In genomic region chr4:1169691-1170096, GRCh38 we compare ENCODE assay signal across 29 cellular contexts. TPM values are rescaled to one million over a fixed set of nuclear protein-coding genes. Genes with fewer than 3 reads are reported as not detected.
DNase-seq lines count a peak whose midpoint lies in the region; TF ChIP-seq lines count a peak whose summit lies in the region.
"Had no signal": no experiment of that assay in that cellular context is flagged by ENCODE, and none has a peak within 500 bp of the region (broad histone marks: within the 10 kb centered on the region; RNA-seq: fewer than 3 reads in every experiment).

No MANE protein-coding gene starts in this region.

- peaks cover 4% of the 10 kb centered on the region for H3K4me1 Mint-ChIP-seq in endodermal cell
- H3K4me1 Mint-ChIP-seq in activated T-helper 1 cell treated with anti-CD3 and anti-CD28 coated beads, Interleukin-12 subunit alpha, Interleukin-12 subunit beta, Interleukin-2, Interleukin-4 antibody, amounts not matched to agents 30 ng/mL and 10 ng/mL and 1 ng/mL, durations not matched to agents 14 hours and 24 hours and 36 hours (ENCODE audit: low read depth) = peaks cover 7% of the 10 kb centered on the region

- H3K27me3 ChIP-seq in endodermal cell (ENCODE audit: control insufficient read depth, insufficient read depth, low read length, poor library complexity, severe bottlenecking) (peaks cover 74% of the 10 kb centered on the region), mesenchymal stem cell (ENCODE audit: control insufficient read depth in 1 of 2, insufficient read depth in 1 of 2, low read length in 2 of 2) (no peaks in the 10 kb centered on the region), vagina (no peaks in the 10 kb centered on the region)
- H3K27me3 ChIP-seq: testis had no signal

- H3K18ac ChIP-seq in mesenchymal stem cell (ENCODE audit: low read depth in 1 of 2, low read length in 2 of 2) = peak overlapping the region; percentile 83 to 89

- H3K4me1 ChIP-seq in endodermal cell (ENCODE audit: control insufficient read depth, insufficient read depth, low read length) (no peaks in the 10 kb centered on the region), mesenchymal stem cell (ENCODE audit: control insufficient read depth, insufficient read depth, low read depth, low read length) (peaks cover 60% of the 10 kb centered on the region), vagina (peaks cover 67% of the 10 kb centered on the region)

- intact Hi-C loops in vagina (cut with DNase I) = loop anchor here (5.0 kb wide), 3 partner anchors 38 to 103 kb away; partner anchors contain the start of gene CTBP1
- intact Hi-C loops in activated T-helper 1 cell treated with anti-CD3 and anti-CD28 coated beads, Interleukin-12 subunit alpha, Interleukin-12 subunit beta, Interleukin-2, Interleukin-4 antibody, amounts not matched to agents 30 ng/mL and 10 ng/mL and 1 ng/mL, durations not matched to agents 14 hours and 24 hours and 36 hours (cut with micrococcal nuclease) = no loop called here

- H3K14ac ChIP-seq in mesenchymal stem cell (ENCODE audit: low read length in 2 of 2) = peak overlapping the region in 1 of 2 experiments; percentile 98

- no peak overlapping the region for H2BK5ac ChIP-seq in mesenchymal stem cell (ENCODE audit: low read depth, low read length, poor library complexity, severe bottlenecking)

- DNase-seq in activated CD8-positive, alpha-beta memory T cell treated with anti-CD3 and anti-CD28 coated beads, Interleukin-2, amount 50 U/mL, for 48 hours = peak; percentile 54
- DNase-seq in activated CD8-positive, alpha-beta memory T cell treated with anti-CD3 and anti-CD28 coated beads, Interleukin-2, amount 50 U/mL, for 4 hours = no peak
- peak; percentile 50 for DNase-seq in endodermal cell
- DNase-seq in mesenchymal stem cell = peak; percentile 10
- no peak for DNase-seq in vagina (ENCODE audit: extremely low spot score in 2 of 2)
- DNase-seq in activated T-helper 1 cell treated with anti-CD3 and anti-CD28 coated beads, Interleukin-12 subunit alpha, Interleukin-12 subunit beta, Interleukin-2, Interleukin-4 antibody, amounts not matched to agents 30 ng/mL and 10 ng/mL and 1 ng/mL, durations not matched to agents 14 hours and 24 hours and 36 hours (ENCODE audit: low spot score) = no peak
- DNase-seq in NCI-H774 (lab: John Stamatoyannopoulos, UW) = no peak
- DNase-seq in NCI-H1694 (lab: John Stamatoyannopoulos, UW) = no peak
- DNase-seq: activated CD4-positive, alpha-beta T cell treated with anti-CD3 and anti-CD28 coated beads, Interleukin-2, amount 10 ng/mL, durations not matched to agents 7 days and 5 days; activated naive CD4-positive, alpha-beta T cell treated with anti-CD3 and anti-CD28 coated beads, Interleukin-2, amount 50 U/mL, for 16 hours; amygdala; H9; head of caudate nucleus; Karpas-422; left cardiac atrium; mesendoderm; naive thymus-derived CD4-positive, alpha-beta T cell; NCI-H187; NCI-H748 treated with DMSO at 0.1 percent for 48 hours; retina; RPMI8226; stimulated activated CD4-positive, alpha-beta T cell treated with anti-CD3 and anti-CD28 coated beads, Interleukin-12 subunit alpha, Interleukin-12 subunit beta, amount 100 ng/mL, for 4 hours; stimulated activated CD4-positive, alpha-beta T cell treated with anti-CD3 and anti-CD28 coated beads, Interleukin-4, amount 100 ng/mL, for 24 hours; stimulated activated naive B cell treated with anti-CD40 and anti-IgM and Interleukin-4, amounts not matched to agents 10 μg/mL and 1 μg/mL and 100 μg/mL, for 72 hours; testis had no signal

- TF ChIP-seq POLR2A in vagina (IDR thresholded peaks at IDR 0.05) = no peak

- WGBS in endodermal cell (ENCODE audit: insufficient coverage in 1 of 2, insufficient read length in 1 of 2), 2 experiments = 87 to 88% methylated on average over 12 to 13 of the region's 13 CpGs
- WGBS in mesenchymal stem cell = 96% methylated on average over 13 of the region's 13 CpGs

- peak overlapping the region; percentile 34 to 91 for H3K4ac ChIP-seq in mesenchymal stem cell (ENCODE audit: low read depth in 1 of 2, low read length in 2 of 2)

- H2BK12ac ChIP-seq in mesenchymal stem cell (ENCODE audit: low read length in 2 of 2) = peak overlapping the region; percentile 18 to 74

- H3K4me3 Mint-ChIP-seq in endodermal cell = no peak overlapping the region
- no peak overlapping the region for H3K4me3 Mint-ChIP-seq in activated T-helper 1 cell treated with anti-CD3 and anti-CD28 coated beads, Interleukin-12 subunit alpha, Interleukin-12 subunit beta, Interleukin-2, Interleukin-4 antibody, amounts not matched to agents 30 ng/mL and 10 ng/mL and 1 ng/mL, durations not matched to agents 14 hours and 24 hours and 36 hours

- peaks cover 20% of the 10 kb centered on the region for H3K79me1 ChIP-seq in mesenchymal stem cell (replicated peaks; ENCODE audit: low read length, poor library complexity, severe bottlenecking)

- H3K9me3 ChIP-seq in endodermal cell (ENCODE audit: control insufficient read depth, low read length) (no peaks in the 10 kb centered on the region), mesenchymal stem cell (ENCODE audit: control insufficient read depth, low read length) (no peaks in the 10 kb centered on the region), vagina (no peaks in the 10 kb centered on the region)
- H3K9me3 ChIP-seq: testis had no signal

- H3K36me3 ChIP-seq in endodermal cell (ENCODE audit: control insufficient read depth, insufficient read depth, low read length) (no peaks in the 10 kb centered on the region), mesenchymal stem cell (ENCODE audit: control insufficient read depth in 1 of 2, insufficient read depth in 2 of 2, low read depth in 1 of 2, low read length in 2 of 2) (peaks cover 36 to 62% of the 10 kb centered on the region in 2 experiments), vagina (peaks cover 0 to 10% of the 10 kb centered on the region in 2 donors)

- peaks cover 89% of the 10 kb centered on the region for H3K27me3 Mint-ChIP-seq in endodermal cell (ENCODE audit: insufficient read depth)
- H3K27me3 Mint-ChIP-seq in activated T-helper 1 cell treated with anti-CD3 and anti-CD28 coated beads, Interleukin-12 subunit alpha, Interleukin-12 subunit beta, Interleukin-2, Interleukin-4 antibody, amounts not matched to agents 30 ng/mL and 10 ng/mL and 1 ng/mL, durations not matched to agents 14 hours and 24 hours and 36 hours (ENCODE audit: insufficient read depth) = peaks cover 22% of the 10 kb centered on the region

- no peak overlapping the region for H2BK120ac ChIP-seq in mesenchymal stem cell (ENCODE audit: low read depth, low read length)

- no peak overlapping the region for H2AFZ ChIP-seq in mesenchymal stem cell (ENCODE audit: low read depth, low read length)

- no peak overlapping the region for H2AK5ac ChIP-seq in mesenchymal stem cell (ENCODE audit: low read length, severe bottlenecking)

- H3K36me3 Mint-ChIP-seq in endodermal cell (ENCODE audit: low read depth) = peaks cover 2% of the 10 kb centered on the region
- H3K36me3 Mint-ChIP-seq in activated T-helper 1 cell treated with anti-CD3 and anti-CD28 coated beads, Interleukin-12 subunit alpha, Interleukin-12 subunit beta, Interleukin-2, Interleukin-4 antibody, amounts not matched to agents 30 ng/mL and 10 ng/mL and 1 ng/mL, durations not matched to agents 14 hours and 24 hours and 36 hours (ENCODE audit: low read depth) = no peaks in the 10 kb centered on the region
- H3K36me3 Mint-ChIP-seq: naive thymus-derived CD4-positive, alpha-beta T cell had no signal

- no peak for TF ChIP-seq CTCF in endodermal cell (conservative IDR thresholded peaks at IDR 0.05)
- TF ChIP-seq CTCF in vagina (IDR thresholded peaks at IDR 0.05) = no peak

- H4K91ac ChIP-seq in mesenchymal stem cell (ENCODE audit: low read length) = peak overlapping the region; percentile 69

- H3K9ac ChIP-seq in endodermal cell (ENCODE audit: extremely low read depth, low read length, poor library complexity, severe bottlenecking) (no peak overlapping the region), mesenchymal stem cell (ENCODE audit: low read length) (peak overlapping the region; percentile 77)

- H3K4me3 ChIP-seq in endodermal cell (ENCODE audit: low read length) = no peak overlapping the region
- H3K4me3 ChIP-seq in mesenchymal stem cell (ENCODE audit: insufficient read depth in 1 of 2, low read depth in 1 of 2, low read length in 2 of 2) = peak overlapping the region; percentile 17 to 78
- H3K4me3 ChIP-seq in vagina = no peak overlapping the region
- H3K4me3 ChIP-seq: coronary artery, testis had no signal

- H4K8ac ChIP-seq in mesenchymal stem cell (ENCODE audit: low read length) = peak overlapping the region; percentile 67

- H3K9me3 Mint-ChIP-seq in endodermal cell = peaks cover 2% of the 10 kb centered on the region
- H3K9me3 Mint-ChIP-seq in activated T-helper 1 cell treated with anti-CD3 and anti-CD28 coated beads, Interleukin-12 subunit alpha, Interleukin-12 subunit beta, Interleukin-2, Interleukin-4 antibody, amounts not matched to agents 30 ng/mL and 10 ng/mL and 1 ng/mL, durations not matched to agents 14 hours and 24 hours and 36 hours = no peaks in the 10 kb centered on the region
- H3K9me3 Mint-ChIP-seq: activated CD4-positive, alpha-beta T cell treated with anti-CD3 and anti-CD28 coated beads, Interleukin-2, amount 10 ng/mL, durations not matched to agents 7 days and 5 days; H9; naive thymus-derived CD4-positive, alpha-beta T cell; T-helper 2 cell treated with Interferon-gamma antibody and Interleukin-4, amounts not matched to agents 5 μg/mL and 100 μg/mL, for 36 hours had no signal

- H3K27ac Mint-ChIP-seq in endodermal cell = no peak overlapping the region
- no peak overlapping the region for H3K27ac Mint-ChIP-seq in activated T-helper 1 cell treated with anti-CD3 and anti-CD28 coated beads, Interleukin-12 subunit alpha, Interleukin-12 subunit beta, Interleukin-2, Interleukin-4 antibody, amounts not matched to agents 30 ng/mL and 10 ng/mL and 1 ng/mL, durations not matched to agents 14 hours and 24 hours and 36 hours
- H3K27ac Mint-ChIP-seq: H9 had no signal

- no peak overlapping the region for H3K27ac ChIP-seq in endodermal cell (ENCODE audit: low read depth, low read length)
- H3K27ac ChIP-seq in mesenchymal stem cell (ENCODE audit: low read length, poor library complexity, severe bottlenecking) = peak overlapping the region; percentile 5
- peak overlapping the region; percentile 87 for H3K27ac ChIP-seq in vagina
- H3K27ac ChIP-seq: 22Rv1, coronary artery, testis had no signal

- no peak overlapping the region for H2BK15ac ChIP-seq in mesenchymal stem cell (ENCODE audit: low read depth, poor library complexity, severe bottlenecking)

- H3K23ac ChIP-seq in mesenchymal stem cell (ENCODE audit: low read length in 2 of 2) = peak overlapping the region; percentile 1 to 94

- H3K4me2 ChIP-seq in mesenchymal stem cell (ENCODE audit: low read length, poor library complexity, severe bottlenecking) = peak overlapping the region; percentile 3

RNA-seq across cellular contexts. Expression of gene SPON2, which starts 2.7 kb away (rescaled TPM):
- 1 to 10 TPM; 1.4 to 2.6 TPM for total RNA-seq in endodermal cell
- polyA plus RNA-seq in endodermal cell (2013, experiment 1 of 2) = 8.4 TPM
- polyA plus RNA-seq in endodermal cell (2013, experiment 2 of 2) = 5.3 TPM
- 3,023 TPM for polyA plus RNA-seq in mesenchymal stem cell (2013, experiment 1 of 2)
- polyA plus RNA-seq in mesenchymal stem cell (2013, experiment 2 of 2) = 3,062 TPM
- 72.2 TPM for total RNA-seq in vagina
- 12.1 and 16.3 TPM in 2 replicates for total RNA-seq in activated T-helper 1 cell treated with anti-CD3 and anti-CD28 coated beads, Interleukin-12 subunit alpha, Interleukin-12 subunit beta, Interleukin-2, Interleukin-4 antibody, amounts not matched to agents 30 ng/mL and 10 ng/mL and 1 ng/mL, durations not matched to agents 14 hours and 24 hours and 36 hours
- total RNA-seq: G401 had no signal

RNA-seq across cellular contexts. Expression of gene RNF212, which starts 56.3 kb away (rescaled TPM):
- 1 to 10 TPM; 3.4 to 5.6 TPM for total RNA-seq in endodermal cell
- 3.2 TPM for polyA plus RNA-seq in endodermal cell (2013, experiment 1 of 2)
- 0.91 TPM for polyA plus RNA-seq in endodermal cell (2013, experiment 2 of 2)
- 2.9 TPM for polyA plus RNA-seq in mesenchymal stem cell (2013, experiment 1 of 2)
- polyA plus RNA-seq in mesenchymal stem cell (2013, experiment 2 of 2) = 3.2 TPM
- total RNA-seq in vagina = 7.9 TPM
- total RNA-seq in activated T-helper 1 cell treated with anti-CD3 and anti-CD28 coated beads, Interleukin-12 subunit alpha, Interleukin-12 subunit beta, Interleukin-2, Interleukin-4 antibody, amounts not matched to agents 30 ng/mL and 10 ng/mL and 1 ng/mL, durations not matched to agents 14 hours and 24 hours and 36 hours = 0.93 and 1.5 TPM in 2 replicates
- total RNA-seq: G401 had no signal

Comparison
In these comparisons a context has a peak if more than half of its experiments do, and no peak if none do; other contexts are left out.
1. DNase-seq: peak in activated CD8-positive, alpha-beta memory T cell treated with anti-CD3 and anti-CD28 coated beads, Interleukin-2, amount 50 U/mL, for 48 hours (single experiment), endodermal cell (single experiment) and mesenchymal stem cell (single experiment); none in activated CD8-positive, alpha-beta memory T cell treated with anti-CD3 and anti-CD28 coated beads, Interleukin-2, amount 50 U/mL, for 4 hours (single experiment), vagina (0 of 2), activated T-helper 1 cell treated with anti-CD3 and anti-CD28 coated beads, Interleukin-12 subunit alpha, Interleukin-12 subunit beta, Interleukin-2, Interleukin-4 antibody, amounts not matched to agents 30 ng/mL and 10 ng/mL and 1 ng/mL, durations not matched to agents 14 hours and 24 hours and 36 hours (single experiment), NCI-H774 (single experiment) and NCI-H1694 (single experiment).
2. H3K4me3 ChIP-seq: peak in mesenchymal stem cell (2 of 2); none in endodermal cell (single experiment) and vagina (0 of 2).